Comparison of ENCODE assay signal across 23 cellular contexts in the genomic region with DNA sequence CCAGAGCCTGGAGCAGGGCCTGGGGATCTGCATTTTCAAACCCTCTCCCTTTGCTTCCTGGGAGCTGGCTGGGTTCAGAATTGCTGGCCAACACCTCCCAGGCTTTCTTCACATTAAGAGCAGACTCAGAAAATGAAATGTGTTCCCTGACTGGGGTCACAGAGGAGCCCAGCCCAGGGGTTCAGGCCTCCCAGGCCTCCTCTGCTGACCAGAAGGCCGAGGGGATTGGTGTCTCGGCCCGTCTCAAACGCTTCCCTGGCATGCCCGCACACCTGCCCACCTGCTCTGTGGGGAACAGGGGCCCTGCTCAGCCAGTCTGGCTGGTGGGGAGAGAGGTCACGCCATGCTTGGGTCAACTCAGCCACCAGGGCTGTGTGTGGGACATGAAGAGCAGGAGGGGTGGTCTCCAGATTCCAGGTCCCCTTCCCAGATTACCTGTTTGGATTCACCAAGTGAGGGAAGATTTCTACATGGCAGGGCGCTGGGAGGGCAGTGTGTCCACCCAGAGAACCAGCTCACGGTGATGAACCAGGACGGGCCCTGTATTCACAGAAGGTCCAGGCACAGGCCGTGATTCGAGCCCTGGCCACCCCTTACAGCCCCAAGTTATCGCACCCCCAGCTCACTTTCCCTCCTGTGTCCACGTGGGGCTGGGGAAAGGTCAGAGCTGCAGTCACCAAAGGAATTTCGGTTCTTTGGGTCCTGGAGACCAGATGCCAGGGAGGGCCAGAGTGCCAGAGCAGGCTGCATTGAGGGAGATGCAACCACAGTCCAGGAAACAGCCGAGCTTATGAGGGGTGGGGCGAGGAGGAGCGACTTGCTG. TPM values are rescaled to one million over a fixed set of nuclear protein-coding genes. Genes with fewer than 3 reads are reported as not detected.
DNase-seq lines count a peak whose midpoint lies in the region; ATAC-seq and TF ChIP-seq lines count a peak whose summit lies in the region.
"Had no signal": no experiment of that assay in that cellular context is flagged by ENCODE, and none has a peak within 500 bp of the region (broad histone marks: within the 10 kb centered on the region; RNA-seq: fewer than 3 reads in every experiment).

No MANE protein-coding gene starts in this region.

- H3K4me1 ChIP-seq in BLaER1, result peaks cover 24% of the 10 kb centered on the region
- no peaks in the 10 kb centered on the region for H3K4me1 ChIP-seq in psoas muscle
- H3K4me1 ChIP-seq: HAP-1 had no signal

- H3K4me3 ChIP-seq in BLaER1 (no peak overlapping the region), psoas muscle (peak overlapping the region; percentile 18)
- H3K4me3 ChIP-seq: HAP-1 had no signal

- no peaks in the 10 kb centered on the region for H4K20me1 ChIP-seq in BLaER1

- H3K36me3 Mint-ChIP-seq in activated CD8-positive, alpha-beta T cell treated with anti-CD3 and anti-CD28 coated beads, Interleukin-2, amount 10 ng/mL, durations not matched to agents 7 days and 5 days (ENCODE audit: low read depth), result no peaks in the 10 kb centered on the region
- no peaks in the 10 kb centered on the region for H3K36me3 Mint-ChIP-seq in activated CD8-positive, alpha-beta T cell treated with anti-CD3 and anti-CD28 coated beads for 36 hours (ENCODE audit: low read depth)
- H3K36me3 Mint-ChIP-seq: IgD-negative memory B cell had no signal

- H3K36me3 ChIP-seq in BLaER1, result no peaks in the 10 kb centered on the region
- no peaks in the 10 kb centered on the region for H3K36me3 ChIP-seq in psoas muscle (ENCODE audit: insufficient read depth in 1 of 2, low read depth in 1 of 2)
- H3K36me3 ChIP-seq: HAP-1 had no signal

- H3K27ac Mint-ChIP-seq in activated CD8-positive, alpha-beta T cell treated with anti-CD3 and anti-CD28 coated beads, Interleukin-2, amount 10 ng/mL, durations not matched to agents 7 days and 5 days, result peak overlapping the region; percentile 11
- H3K27ac Mint-ChIP-seq in activated CD8-positive, alpha-beta T cell treated with anti-CD3 and anti-CD28 coated beads for 36 hours, result no peak overlapping the region
- H3K27ac Mint-ChIP-seq: CD4-positive, alpha-beta T cell had no signal

- POLR2A ChIA-PET in activated CD8-positive, alpha-beta T cell treated with anti-CD3 and anti-CD28 coated beads, Interleukin-2, amount 10 ng/mL, durations not matched to agents 7 days and 5 days (lab: Charles Lee), result no interaction called here
- POLR2A ChIA-PET in activated CD8-positive, alpha-beta T cell treated with anti-CD3 and anti-CD28 coated beads for 36 hours (lab: Charles Lee), result interaction anchor here (0.5 kb wide), 1 partner anchor 265 kb away, joined by 4 read pairs; no protein-coding TSS in a partner anchor

- intact Hi-C loops in activated CD8-positive, alpha-beta T cell treated with anti-CD3 and anti-CD28 coated beads for 36 hours (cut with micrococcal nuclease), result no loop called here
- intact Hi-C loops in psoas muscle (cut with DNase I), result loop anchor here in 1 of 2 donors (5.0 kb wide), 1 partner anchor 336 kb away; the partner anchor contains the start of genes CPSF2 and NDUFB1

- no peaks in the 10 kb centered on the region for H3K27me3 Mint-ChIP-seq in activated CD8-positive, alpha-beta T cell treated with anti-CD3 and anti-CD28 coated beads, Interleukin-2, amount 10 ng/mL, durations not matched to agents 7 days and 5 days (ENCODE audit: low read depth)
- no peaks in the 10 kb centered on the region for H3K27me3 Mint-ChIP-seq in activated CD8-positive, alpha-beta T cell treated with anti-CD3 and anti-CD28 coated beads for 36 hours
- H3K27me3 Mint-ChIP-seq: CD4-positive, alpha-beta T cell had no signal

- H3K27me3 ChIP-seq in BLaER1, result no peaks in the 10 kb centered on the region
- H3K27me3 ChIP-seq in psoas muscle (ENCODE audit: insufficient read depth in 3 of 3, low read length in 2 of 3), result no peaks in the 10 kb centered on the region

- no peak for DNase-seq in activated CD8-positive, alpha-beta T cell treated with anti-CD3 and anti-CD28 coated beads, Interleukin-2, amount 10 ng/mL, durations not matched to agents 7 days and 5 days
- no peak for DNase-seq in activated CD8-positive, alpha-beta T cell treated with anti-CD3 and anti-CD28 coated beads for 36 hours
- DNase-seq in islet precursor cell (peak; percentile 46), psoas muscle (no peak), A172 (ENCODE audit: low spot score) (no peak), NCI-H146 treated with DMSO at 0.1 percent for 48 hours (lab: John Stamatoyannopoulos, UW; ENCODE audit: unreplicated experiment) (no peak)
- DNase-seq: Calu3; CD4-positive, alpha-beta T cell; GF-D8; Kasumi-1; MM.1S; NCI-H1092; NCI-H146; NCI-H2081; NCI-H446 treated with DMSO at 0.1 percent for 48 hours; NK-92 treated with Interleukin-12 subunit alpha and Interleukin-12 subunit beta, amount 100 ng/mL, for 24 hours; OCI-M1; SHP77 treated with DMSO at 0.1 percent for 48 hours had no signal

- no peak overlapping the region for H3K9ac ChIP-seq in BLaER1

- H3K9me3 ChIP-seq in BLaER1, result no peaks in the 10 kb centered on the region
- H3K9me3 ChIP-seq in psoas muscle, result no peaks in the 10 kb centered on the region
- H3K9me3 ChIP-seq: HAP-1 had no signal

- H3K4me3 Mint-ChIP-seq in activated CD8-positive, alpha-beta T cell treated with anti-CD3 and anti-CD28 coated beads, Interleukin-2, amount 10 ng/mL, durations not matched to agents 7 days and 5 days, result no peak overlapping the region
- no peak overlapping the region for H3K4me3 Mint-ChIP-seq in activated CD8-positive, alpha-beta T cell treated with anti-CD3 and anti-CD28 coated beads for 36 hours
- H3K4me3 Mint-ChIP-seq: CD4-positive, alpha-beta T cell; IgD-negative memory B cell had no signal

- 89 to 92% (median 90%) methylated on average over 17 of the region's 17 CpGs for WGBS in psoas muscle, 3 donors

- no peak overlapping the region for H3K27ac ChIP-seq in BLaER1
- H3K27ac ChIP-seq in psoas muscle, result no peak overlapping the region
- H3K27ac ChIP-seq: 22Rv1 had no signal

- peak overlapping the region; percentile 66 for H3K4me2 ChIP-seq in BLaER1

- TF ChIP-seq CTCF in activated CD8-positive, alpha-beta T cell treated with anti-CD3 and anti-CD28 coated beads for 36 hours (IDR thresholded peaks at IDR 0.05), result no peak
- TF ChIP-seq CTCF in psoas muscle (IDR thresholded peaks at IDR 0.05), result no peak

- CTCF ChIA-PET in activated CD8-positive, alpha-beta T cell treated with anti-CD3 and anti-CD28 coated beads, Interleukin-2, amount 10 ng/mL, durations not matched to agents 7 days and 5 days (lab: Charles Lee), result interaction anchor here (1.2 kb wide), 1 partner anchor 8 kb away, joined by 3 read pairs; no protein-coding TSS in a partner anchor
- CTCF ChIA-PET in activated CD8-positive, alpha-beta T cell treated with anti-CD3 and anti-CD28 coated beads for 36 hours (lab: Charles Lee), result interaction anchor here (1.0 kb wide), 1 partner anchor 223 kb away, joined by 3 read pairs; no protein-coding TSS in a partner anchor

- peaks cover 16% of the 10 kb centered on the region for H3K4me1 Mint-ChIP-seq in activated CD8-positive, alpha-beta T cell treated with anti-CD3 and anti-CD28 coated beads, Interleukin-2, amount 10 ng/mL, durations not matched to agents 7 days and 5 days (ENCODE audit: low read depth)
- peaks cover 37% of the 10 kb centered on the region for H3K4me1 Mint-ChIP-seq in activated CD8-positive, alpha-beta T cell treated with anti-CD3 and anti-CD28 coated beads for 36 hours (ENCODE audit: low read depth)

- H3K9me3 Mint-ChIP-seq in activated CD8-positive, alpha-beta T cell treated with anti-CD3 and anti-CD28 coated beads, Interleukin-2, amount 10 ng/mL, durations not matched to agents 7 days and 5 days (ENCODE audit: insufficient read depth), result no peaks in the 10 kb centered on the region
- no peaks in the 10 kb centered on the region for H3K9me3 Mint-ChIP-seq in activated CD8-positive, alpha-beta T cell treated with anti-CD3 and anti-CD28 coated beads for 36 hours
- H3K9me3 Mint-ChIP-seq: CD4-positive, alpha-beta T cell; IgD-negative memory B cell had no signal

- ATAC-seq in activated CD8-positive, alpha-beta T cell treated with anti-CD3 and anti-CD28 coated beads, Interleukin-2, amount 10 ng/mL, durations not matched to agents 7 days and 5 days, result no peak
- ATAC-seq in activated CD8-positive, alpha-beta T cell treated with anti-CD3 and anti-CD28 coated beads for 36 hours, result no peak
- no peak for ATAC-seq in psoas muscle
- no peak for ATAC-seq in HG02884 (IDR thresholded peaks at IDR 0.05; ENCODE audit: unreplicated experiment)

RNA-seq across cellular contexts. Expression of gene RIN3, which starts 55.2 kb away (rescaled TPM):
- total RNA-seq in activated CD8-positive, alpha-beta T cell treated with anti-CD3 and anti-CD28 coated beads, Interleukin-2, amount 10 ng/mL, durations not matched to agents 7 days and 5 days, result 10 to 100 TPM; 85.6 to 89.0 TPM
- total RNA-seq in activated CD8-positive, alpha-beta T cell treated with anti-CD3 and anti-CD28 coated beads for 36 hours, result 10 to 100 TPM; 61.3 to 62.4 TPM
- total RNA-seq in psoas muscle, result 1 to 10 TPM; 3.8 to 8.7 (median 5.1) TPM
- 1 to 10 TPM; 1.2 to 2.9 (median 1.5) TPM for polyA plus RNA-seq in psoas muscle
- total RNA-seq in A172 (2014; rRNA removed; shearing (Covaris generic)), result 0.33 and 2.6 TPM in 2 replicates

Comparison
In these comparisons a context has a peak if more than half of its experiments do, and no peak if none do; other contexts are left out.
1. RNA of gene RIN3, which starts 55.2 kb away (total RNA-seq): 85.6 to 89.0 TPM in activated CD8-positive, alpha-beta T cell treated with anti-CD3 and anti-CD28 coated beads, Interleukin-2, amount 10 ng/mL, durations not matched to agents 7 days and 5 days and 61.3 to 62.4 TPM in activated CD8-positive, alpha-beta T cell treated with anti-CD3 and anti-CD28 coated beads for 36 hours; 3.8 to 8.7 TPM in psoas muscle and 0.33 to 2.6 TPM in A172; every median in the first group is over 4 times any median in the second.